8 cellular contexts compared by ENCODE assay signal in the genomic region with DNA sequence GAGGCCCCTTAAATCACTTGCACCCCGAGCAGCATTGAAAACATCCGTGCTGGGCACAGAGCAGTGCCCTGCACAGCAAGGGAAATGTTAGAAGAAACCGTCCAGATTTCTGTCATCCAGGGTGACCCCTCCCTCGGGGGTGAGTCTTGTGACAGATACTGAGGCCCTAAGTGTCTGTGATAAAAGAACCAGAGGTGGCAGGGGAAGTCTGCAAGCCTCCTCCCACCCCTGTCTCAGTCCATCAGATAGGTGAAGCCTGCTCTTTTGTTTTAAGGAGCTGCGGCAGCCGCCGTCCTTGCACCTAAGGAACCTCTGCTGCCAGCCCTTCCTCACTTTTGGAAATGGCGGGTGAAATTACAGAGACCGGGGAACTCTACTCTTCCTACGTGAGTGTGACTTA. TPM values are rescaled to one million over a fixed set of nuclear protein-coding genes. Genes with fewer than 3 reads are reported as not detected.
A peak's percentile ranks its signal among the peaks of the same experiment; 100 is the strongest.
DNase-seq lines count a peak whose midpoint lies in the region; ATAC-seq and TF ChIP-seq lines count a peak whose summit lies in the region.

No MANE protein-coding gene starts in this region.

- H3K27ac ChIP-seq in OCI-LY7 (ENCODE audit: low read depth, low read length, poor library complexity, severe bottlenecking), result no peak overlapping the region
- no peak overlapping the region for H3K27ac ChIP-seq in ovary

- BruUV-seq in Caco-2 (replicated peaks; lab: Mats Ljungman, UMichigan) (no TSS peak), OCI-LY7 (replicated peaks; lab: Mats Ljungman, UMichigan) (no TSS peak)

- TF ChIP-seq CTCF in Caco-2 (IDR thresholded peaks at IDR 0.05; ENCODE audit: insufficient read depth in 1 of 2, low read depth in 1 of 2, low read length in 1 of 2, severe bottlenecking in 1 of 2, unreplicated experiment in 1 of 2) (no peak), OCI-LY7 (conservative IDR thresholded peaks at IDR 0.05; ENCODE audit: low read length) (no peak), epithelial cell of proximal tubule (conservative IDR thresholded peaks at IDR 0.05; ENCODE audit: low read depth, low read length) (no peak), ovary (IDR thresholded peaks at IDR 0.05) (no peak)

- CTCF ChIA-PET in Caco-2 (lab: Charles Lee), result interaction anchor here (0.6 to 4.8 kb wide), 12 partner anchors 8 to 210 kb away, joined by 3 to 26 read pairs (median 12); partner anchors contain the start of genes FDXR and RAB37
- CTCF ChIA-PET in OCI-LY7 (lab: Charles Lee; ENCODE audit: unreplicated experiment), result interaction anchor here (0.8 to 1.8 kb wide), 5 partner anchors 21 to 39 kb away, joined by 3 to 10 read pairs (median 3); no protein-coding TSS in a partner anchor

- H3K27ac Mint-ChIP-seq in Caco-2 (ENCODE audit: unreplicated experiment), result peak overlapping the region; percentile 95

- H3K9me3 ChIP-seq in Caco-2 (no peaks in the 10 kb centered on the region), OCI-LY7 (ENCODE audit: low read length) (no peaks in the 10 kb centered on the region), ovary (no peaks in the 10 kb centered on the region)

- H3K27me3 Mint-ChIP-seq in Caco-2 (ENCODE audit: insufficient read depth, unreplicated experiment), result no peaks in the 10 kb centered on the region

- no peaks in the 10 kb centered on the region for H3K9me3 Mint-ChIP-seq in Caco-2 (ENCODE audit: unreplicated experiment)

- no peaks in the 10 kb centered on the region for H3K9me2 ChIP-seq in OCI-LY7 (ENCODE audit: insufficient read depth, low read length)

- H3K4me3 Mint-ChIP-seq in Caco-2 (ENCODE audit: unreplicated experiment), result peak overlapping the region; percentile 97

- H3K36me3 Mint-ChIP-seq in Caco-2 (ENCODE audit: insufficient read depth, unreplicated experiment), result peaks cover 51% of the 10 kb centered on the region

- peaks cover 4% of the 10 kb centered on the region for H3K36me3 ChIP-seq in Caco-2 (ENCODE audit: control insufficient read depth, insufficient read depth, low read length)
- peaks cover 21% of the 10 kb centered on the region for H3K36me3 ChIP-seq in OCI-LY7 (ENCODE audit: insufficient read depth, low read length)
- H3K36me3 ChIP-seq in ovary, result no peaks in the 10 kb centered on the region

- intact Hi-C loops in Caco-2 (cut with micrococcal nuclease; ENCODE audit: unreplicated experiment), result loop anchor here (2.0 kb wide), 1 partner anchor 16 kb away; no protein-coding TSS in a partner anchor
- intact Hi-C loops in OCI-LY7 (cut with micrococcal nuclease; ENCODE audit: unreplicated experiment), result loop anchor here (1.0 kb wide), 1 partner anchor 29 kb away; the partner anchor contains the start of gene NHERF1
- intact Hi-C loops in ovary (cut with DNase I), result no loop called here

- peaks cover 18% of the 10 kb centered on the region for H3K79me2 ChIP-seq in OCI-LY7 (ENCODE audit: insufficient read depth, low read depth, low read length)

- ATAC-seq in GM21529 (IDR thresholded peaks at IDR 0.05; ENCODE audit: unreplicated experiment), result no peak
- ATAC-seq in GM19351 (IDR thresholded peaks at IDR 0.05; ENCODE audit: unreplicated experiment), result no peak

- no peak for DNase-seq in Caco-2
- DNase-seq in OCI-LY7 (ENCODE audit: low spot score), result no peak
- DNase-seq in epithelial cell of proximal tubule (ENCODE audit: low read depth), result no peak
- no peak for DNase-seq in ovary
- no peak for DNase-seq in NCI-H226
- DNase-seq in COLO668 (lab: John Stamatoyannopoulos, UW; ENCODE audit: unreplicated experiment), result no peak

- no peak for TF ChIP-seq EP300 in ovary (IDR thresholded peaks at IDR 0.05)

- H3K4me1 Mint-ChIP-seq in Caco-2 (ENCODE audit: low read depth, unreplicated experiment), result peaks cover 22% of the 10 kb centered on the region

- H3K4me1 ChIP-seq in Caco-2 (peaks cover 27% of the 10 kb centered on the region), OCI-LY7 (ENCODE audit: insufficient read depth, low read length, poor library complexity, severe bottlenecking) (peaks cover 26% of the 10 kb centered on the region), ovary (ENCODE audit: insufficient read depth) (peaks cover 7% of the 10 kb centered on the region)

- H4K20me1 ChIP-seq in OCI-LY7 (ENCODE audit: insufficient read depth, low read length), result no peaks in the 10 kb centered on the region; the same call in 1 of the 2 replicates

- no peak overlapping the region for H2AFZ ChIP-seq in OCI-LY7 (ENCODE audit: low read length)

- peak overlapping the region; percentile 96 for H3K4me2 ChIP-seq in OCI-LY7 (ENCODE audit: low read length)

- H3K4me3 ChIP-seq in Caco-2 (ENCODE audit: low read depth, low read length) (peak overlapping the region; percentile 80), OCI-LY7 (ENCODE audit: low read depth, low read length, poor library complexity, severe bottlenecking) (peak overlapping the region; percentile 75), epithelial cell of proximal tubule (ENCODE audit: low read depth, low read length) (peak overlapping the region; percentile 93), ovary (peak overlapping the region; percentile 97)

- POLR2A ChIA-PET in Caco-2 (lab: Charles Lee), result interaction anchor here (0.5 to 1.6 kb wide), 7 partner anchors 17 to 258 kb away, joined by 3 to 17 read pairs (median 5); partner anchors contain the start of genes FDXR and RAB37
- POLR2A ChIA-PET in OCI-LY7 (lab: Charles Lee), result interaction anchor here (0.5 to 4.4 kb wide), 14 partner anchors 14 to 236 kb away, joined by 3 to 19 read pairs (median 5); partner anchors contain the start of genes FDXR and MRPL58

- H3K27me3 ChIP-seq in Caco-2 (replicated peaks; ENCODE audit: control insufficient read depth, insufficient read depth, low read length) (no peaks in the 10 kb centered on the region), ovary (no peaks in the 10 kb centered on the region)

- no peak for TF ChIP-seq POLR2A in ovary (IDR thresholded peaks at IDR 0.05)

- 31 to 46% (median 32%) methylated on average over 10 of the region's 10 CpGs for WGBS in ovary, 3 donors

RNA-seq across cellular contexts. Expression of gene NAT9, which starts 0.8 kb away (rescaled TPM):
- total RNA-seq in Caco-2 (2022), result 84.5 and 89.5 TPM in 2 replicates
- total RNA-seq in OCI-LY7 (2014; rRNA removed; shearing (Covaris generic)), result 77.2 and 99.3 TPM in 2 replicates
- total RNA-seq in OCI-LY7 (2022), result 87.9 and 89.0 TPM in 2 replicates
- total RNA-seq in epithelial cell of proximal tubule, result 18.2 and 24.5 TPM in 2 replicates
- 10 to 100 TPM; 24.7 to 87.0 (median 56.8) TPM for total RNA-seq in ovary
- polyA plus RNA-seq in ovary, result 10 to 100 TPM; 19.7 to 44.8 TPM

RNA-seq across cellular contexts. Expression of gene NHERF1, which starts 28.6 kb away (rescaled TPM):
- total RNA-seq in Caco-2 (2022) (204 and 218 TPM in 2 replicates), OCI-LY7 (2022) (116 and 122 TPM in 2 replicates), epithelial cell of proximal tubule (45.1 and 64.6 TPM in 2 replicates), ovary (100 to 1,000 TPM in 1 of 7 donors, 10 to 100 TPM in 6; 12.1 to 101 (median 21.7) TPM)
- total RNA-seq in OCI-LY7 (2014; rRNA removed; shearing (Covaris generic)), result 73.2 and 86.1 TPM in 2 replicates
- 10 to 100 TPM; 13.9 to 21.0 TPM for polyA plus RNA-seq in ovary

RNA-seq across cellular contexts. Expression of gene RAB37, which starts 39.9 kb away (rescaled TPM):
- 12.3 and 14.8 TPM in 2 replicates for total RNA-seq in Caco-2 (2022)
- total RNA-seq in OCI-LY7 (2014; rRNA removed; shearing (Covaris generic)), result 2.8 and 6.3 TPM in 2 replicates
- 12.7 and 18.9 TPM in 2 replicates for total RNA-seq in OCI-LY7 (2022)
- total RNA-seq in epithelial cell of proximal tubule, result 0.14 TPM in 1 of 2 replicates, not detected in the other
- total RNA-seq in ovary, result under 1 TPM in 5 of 7 donors, not detected in 2; 0.45 to 0.72 (median 0.57) TPM
- 1 to 10 TPM in 1 of 2 donors, under 1 TPM in 1; 0.58 to 2.4 TPM for polyA plus RNA-seq in ovary

Comparison
In these comparisons a context has a peak if more than half of its experiments do, and no peak if none do; other contexts are left out.
1. intact Hi-C loops: an anchor here in Caco-2 (2.0 kb wide) and OCI-LY7 (1.0 kb wide); none called in ovary.